12 cellular contexts compared by ENCODE assay signal in genomic region chr4:143021384-143021783, GRCh38.
A peak's percentile ranks its signal among the peaks of the same experiment; 100 is the strongest.
DNase-seq lines count a peak whose midpoint lies in the region; ATAC-seq and TF ChIP-seq lines count a peak whose summit lies in the region.
"Had no signal": no experiment of that assay in that cellular context is flagged by ENCODE, and none has a peak within 500 bp of the region (broad histone marks: within the 10 kb centered on the region; RNA-seq: fewer than 3 reads in every experiment).

No MANE protein-coding gene starts in this region.

- H3K27me3 Mint-ChIP-seq in CD14-positive monocyte (ENCODE audit: low read depth in 3 of 3), result no peaks in the 10 kb centered on the region

- peak; percentile 69 for ATAC-seq in HG02571 (IDR thresholded peaks at IDR 0.05; ENCODE audit: unreplicated experiment)
- peak; percentile 80 for ATAC-seq in HG03342 (IDR thresholded peaks at IDR 0.05; ENCODE audit: unreplicated experiment)
- ATAC-seq in sciatic nerve, result peak; percentile 37

- TF ChIP-seq CTCF in CD14-positive monocyte (IDR thresholded peaks at IDR 0.05), result no peak

- no peak overlapping the region for H3K4me3 Mint-ChIP-seq in CD14-positive monocyte
- H3K4me3 Mint-ChIP-seq: H9 had no signal

- DNase-seq in GM19238 (ENCODE audit: insufficient read length, low spot score), result peak; percentile 8
- DNase-seq in sciatic nerve (ENCODE audit: low spot score), result no peak
- DNase-seq in NCI-H1048 (lab: John Stamatoyannopoulos, UW), result no peak
- no peak for DNase-seq in CD14-positive monocyte (ENCODE audit: low spot score)
- no peak for DNase-seq in NCI-H2196 (lab: John Stamatoyannopoulos, UW; ENCODE audit: unreplicated experiment)
- DNase-seq: DMS79 treated with DMSO at 0.1 percent for 48 hours; H9; NCI-H1105 treated with DMSO at 0.1 percent for 48 hours; nucleus accumbens; stimulated activated CD4-positive, alpha-beta T cell treated with anti-CD3 and anti-CD28 coated beads, Interleukin-1b, Interleukin-23, amount 100 ng/mL, for 48 hours had no signal

- intact Hi-C loops in sciatic nerve (cut with DNase I), result no loop called here
- intact Hi-C loops in CD14-positive monocyte (cut with micrococcal nuclease), result no loop called here

- H3K9me3 Mint-ChIP-seq in CD14-positive monocyte, result peaks cover 0 to 7% (median 2%) of the 10 kb centered on the region in 7 donors
- H3K9me3 Mint-ChIP-seq: H9 had no signal

- no peaks in the 10 kb centered on the region for H3K36me3 Mint-ChIP-seq in CD14-positive monocyte

- H3K4me1 Mint-ChIP-seq in CD14-positive monocyte, result peaks cover 60% of the 10 kb centered on the region

- H3K27ac Mint-ChIP-seq in CD14-positive monocyte, result peak overlapping the region in 3 of 7 donors; percentile 60 to 77 (median 66)
- H3K27ac Mint-ChIP-seq: H9 had no signal
